ENCODE assay signal across 14 cellular contexts in the genomic region with DNA sequence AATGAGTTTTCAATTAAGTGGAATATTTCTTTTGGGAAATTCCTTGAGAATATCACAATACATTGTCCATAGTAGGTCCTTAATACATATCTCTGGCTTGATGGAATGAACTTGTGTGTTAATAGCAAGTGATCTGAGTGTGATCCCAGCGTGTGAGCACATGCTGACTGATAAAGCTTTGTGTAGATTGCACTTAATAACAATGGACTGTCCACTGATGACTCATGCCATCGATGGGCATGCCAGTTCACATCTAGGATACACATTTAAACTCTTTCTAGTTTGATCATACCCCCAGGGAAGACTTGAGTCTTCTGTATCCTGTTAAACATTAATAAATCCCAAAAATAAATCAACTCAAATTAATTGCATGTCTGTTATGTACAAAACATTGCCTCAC.
DNase-seq lines count a peak whose midpoint lies in the region; ATAC-seq lines count a peak whose summit lies in the region.
"Had no signal": no experiment of that assay in that cellular context is flagged by ENCODE, and none has a peak within 500 bp of the region (broad histone marks: within the 10 kb centered on the region; RNA-seq: fewer than 3 reads in every experiment).

No MANE protein-coding gene starts in this region.

- ATAC-seq in GM18867 (IDR thresholded peaks at IDR 0.05; ENCODE audit: unreplicated experiment) (no peak), HG03457 (IDR thresholded peaks at IDR 0.05; ENCODE audit: unreplicated experiment) (no peak)
- ATAC-seq: HCT116 had no signal

- peak; percentile 69 for DNase-seq in COLO668 (lab: John Stamatoyannopoulos, UW; ENCODE audit: unreplicated experiment)
- peak; percentile 5 for DNase-seq in HT-29 (ENCODE audit: low spot score)
- DNase-seq in NCI-H748 (lab: John Stamatoyannopoulos, UW; ENCODE audit: unreplicated experiment), result peak; percentile 66
- peak; percentile 54 for DNase-seq in epithelial cell of prostate (ENCODE audit: low read depth, low spot score)
- no peak for DNase-seq in NCI-H1105 treated with DMSO at 0.1 percent for 48 hours (lab: John Stamatoyannopoulos, UW)
- no peak for DNase-seq in stimulated activated CD4-positive, alpha-beta T cell treated with anti-CD3 and anti-CD28 coated beads, Interleukin-4, amount 100 ng/mL, for 1 hour
- DNase-seq: KBM-7, NCI-H1436, NCI-H2081 treated with DMSO at 0.1 percent for 48 hours, NCI-H82 had no signal

- peak overlapping the region; percentile 20 for H3K27ac ChIP-seq in epithelial cell of prostate
- H3K27ac ChIP-seq: HL-60 had no signal

Comparison
In these comparisons a context has a peak if more than half of its experiments do, and no peak if none do; other contexts are left out.
1. DNase-seq: peak in COLO668 (single experiment), HT-29 (single experiment), NCI-H748 (single experiment) and epithelial cell of prostate (single experiment); none in NCI-H1105 treated with DMSO at 0.1 percent for 48 hours (single experiment) and stimulated activated CD4-positive, alpha-beta T cell treated with anti-CD3 and anti-CD28 coated beads, Interleukin-4, amount 100 ng/mL, for 1 hour (single experiment).